In the genomic region with DNA sequence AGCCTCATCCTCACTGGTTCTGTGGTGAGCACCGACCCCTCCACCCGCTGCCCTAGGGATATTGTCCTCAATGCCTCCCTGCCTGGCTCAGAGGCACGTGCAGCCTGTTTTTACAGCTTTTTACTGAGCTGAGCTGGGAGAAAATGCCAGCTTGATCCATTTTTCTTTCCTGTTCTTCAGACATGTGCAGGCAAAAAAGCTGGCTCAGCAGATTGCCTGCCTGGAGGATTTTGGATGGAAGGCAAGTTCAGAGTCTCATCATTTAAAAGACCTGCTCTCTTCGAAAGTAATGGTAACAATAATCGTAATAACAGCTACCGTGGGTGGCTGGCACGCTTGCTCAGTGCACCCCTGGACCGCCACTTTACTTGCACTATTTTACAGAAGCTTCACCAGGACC, we compare ENCODE assay signal across 23 cellular contexts.
DNase-seq lines count a peak whose midpoint lies in the region; ATAC-seq, FAIRE-seq and TF ChIP-seq lines count a peak whose summit lies in the region.
"Had no signal": no experiment of that assay in that cellular context is flagged by ENCODE, and none has a peak within 500 bp of the region (broad histone marks: within the 10 kb centered on the region; RNA-seq: fewer than 3 reads in every experiment).

No MANE protein-coding gene starts in this region.

- H3K79me2 ChIP-seq in K562 (ENCODE audit: control insufficient read depth, insufficient read depth, low read length): no peaks in the 10 kb centered on the region

- H3K36me3 ChIP-seq in IMR-90 (ENCODE audit: control insufficient read depth, insufficient read depth, low read length): no peaks in the 10 kb centered on the region
- no peaks in the 10 kb centered on the region for H3K36me3 ChIP-seq in K562 (ENCODE audit: control insufficient read depth, insufficient read depth, low read length)
- H3K36me3 ChIP-seq: BLaER1 had no signal

- no peak overlapping the region for H3K4me3 Mint-ChIP-seq in nephron
- no peak overlapping the region for H3K4me3 Mint-ChIP-seq in CD4-positive, alpha-beta T cell
- H3K4me3 Mint-ChIP-seq in activated T-helper 17 cell treated with anti-CD3 and anti-CD28 coated beads, Interleukin-2, amount 50 U/mL, for 72 hours: no peak overlapping the region
- H3K4me3 Mint-ChIP-seq: B cell; CD4-positive, alpha-beta memory T cell; H9 had no signal

- no peak for TF ChIP-seq CTCF in IMR-90 (conservative IDR thresholded peaks at IDR 0.05; ENCODE audit: low read depth, low read length)
- no peak for TF ChIP-seq CTCF in K562 (IDR thresholded peaks at IDR 0.05 in 2 of 3, conservative IDR thresholded peaks at IDR 0.05 in 1 of 3; ENCODE audit: insufficient read depth in 2 of 3, low read depth in 1 of 3, low read length in 3 of 3)
- no peak for TF ChIP-seq CTCF in nephron (IDR thresholded peaks at IDR 0.05; ENCODE audit: unreplicated experiment in 3 of 3)
- no peak for TF ChIP-seq CTCF in CD4-positive, alpha-beta T cell (IDR thresholded peaks at IDR 0.05)

- H2BK20ac ChIP-seq in IMR-90 (ENCODE audit: low read depth, low read length): no peak overlapping the region

- intact Hi-C loops in IMR-90 (cut with micrococcal nuclease): no loop called here
- intact Hi-C loops in K562 (cut with micrococcal nuclease): no loop called here
- intact Hi-C loops in CD4-positive, alpha-beta T cell (cut with DNase I, micrococcal nuclease): no loop called here

- H3K9me3 ChIP-seq in IMR-90 (ENCODE audit: control insufficient read depth, insufficient read depth, low read length) (no peaks in the 10 kb centered on the region), K562 (replicated peaks; ENCODE audit: control insufficient read depth, insufficient read depth, low read depth, low read length) (no peaks in the 10 kb centered on the region)
- no peaks in the 10 kb centered on the region for H3K9me3 ChIP-seq in CD4-positive, alpha-beta T cell (ENCODE audit: control insufficient read depth, low read length)

- FAIRE-seq in K562 (lab: Jason Lieb, UNC): no peak
- FAIRE-seq: GM12891, GM18507, GM19239 had no signal

- H3K56ac ChIP-seq in IMR-90 (ENCODE audit: extremely low read depth, insufficient read depth, low read length): no peak overlapping the region

- no peak overlapping the region for H4K91ac ChIP-seq in IMR-90 (ENCODE audit: insufficient read depth, low read depth, low read length)

- H2AK9ac ChIP-seq in IMR-90 (replicated peaks; ENCODE audit: low read depth, low read length, poor library complexity): no peak overlapping the region

- H3K14ac ChIP-seq in IMR-90 (replicated peaks; ENCODE audit: low read depth, low read length): no peak overlapping the region

- peaks cover 9% of the 10 kb centered on the region for H3K9me3 Mint-ChIP-seq in nephron
- H3K9me3 Mint-ChIP-seq in activated naive CD4-positive, alpha-beta T cell treated with anti-CD3 and anti-CD28 coated beads, Interleukin-2, amount 50 U/mL, for 72 hours: peaks cover 0 to 5% of the 10 kb centered on the region in 2 donors
- no peaks in the 10 kb centered on the region for H3K9me3 Mint-ChIP-seq in CD4-positive, alpha-beta T cell
- H3K9me3 Mint-ChIP-seq in activated T-helper 17 cell treated with anti-CD3 and anti-CD28 coated beads, Interleukin-2, amount 50 U/mL, for 72 hours: no peaks in the 10 kb centered on the region

- no peaks in the 10 kb centered on the region; the same call in 1 of the 2 replicates for H3K9me1 ChIP-seq in IMR-90 (ENCODE audit: insufficient read depth, low read length)
- no peaks in the 10 kb centered on the region for H3K9me1 ChIP-seq in K562 (ENCODE audit: control insufficient read depth, insufficient read depth, low read length)

- in situ Hi-C loops in IMR-90 (cut with MboI; ENCODE audit: low sequenced_read_pairs) (no loop called here), K562 (cut with MboI) (no loop called here)

- no peaks in the 10 kb centered on the region for H3K79me1 ChIP-seq in IMR-90 (ENCODE audit: low read depth in 1 of 2, low read length in 2 of 2)

- no peak overlapping the region for H2BK5ac ChIP-seq in IMR-90 (ENCODE audit: low read depth, low read length, poor library complexity, severe bottlenecking)

- H3K27ac ChIP-seq in IMR-90 (ENCODE audit: insufficient read depth, low read length): no peak overlapping the region
- H3K27ac ChIP-seq in K562 (ENCODE audit: extremely low read depth, low read depth, low read length): no peak overlapping the region
- H3K27ac ChIP-seq in CD4-positive, alpha-beta T cell (ENCODE audit: low read depth, low read length): no peak overlapping the region
- H3K27ac ChIP-seq: BLaER1, C4-2B, GM23248 had no signal

- peak overlapping the region in 2 of 3 experiments; percentile 40 to 44 for H3K27ac Mint-ChIP-seq in nephron
- H3K27ac Mint-ChIP-seq in activated naive CD4-positive, alpha-beta T cell treated with anti-CD3 and anti-CD28 coated beads, Interleukin-2, amount 50 U/mL, for 72 hours: no peak overlapping the region
- H3K27ac Mint-ChIP-seq in CD4-positive, alpha-beta T cell: no peak overlapping the region
- H3K27ac Mint-ChIP-seq in activated T-helper 17 cell treated with anti-CD3 and anti-CD28 coated beads, Interleukin-2, amount 50 U/mL, for 72 hours: no peak overlapping the region
- H3K27ac Mint-ChIP-seq: B cell; CD4-positive, alpha-beta memory T cell; H9 had no signal

- H2BK15ac ChIP-seq in IMR-90 (ENCODE audit: low read depth, low read length): no peak overlapping the region

- no peak overlapping the region for H3K18ac ChIP-seq in IMR-90 (ENCODE audit: low read depth, low read length)

- peaks cover 39% of the 10 kb centered on the region for H3K4me1 Mint-ChIP-seq in nephron
- H3K4me1 Mint-ChIP-seq in CD4-positive, alpha-beta T cell (ENCODE audit: low read depth): no peaks in the 10 kb centered on the region
- H3K4me1 Mint-ChIP-seq in activated T-helper 17 cell treated with anti-CD3 and anti-CD28 coated beads, Interleukin-2, amount 50 U/mL, for 72 hours: no peaks in the 10 kb centered on the region
- H3K4me1 Mint-ChIP-seq: B cell; CD4-positive, alpha-beta memory T cell had no signal

- CTCF ChIA-PET in IMR-90 (lab: Yijun Ruan, JAX): no interaction called here
- CTCF ChIA-PET in K562 (lab: Yijun Ruan, JAX; ENCODE audit: low intra/inter-chr PET ratio): no interaction called here
- CTCF ChIA-PET in CD4-positive, alpha-beta T cell (lab: Charles Lee): no interaction called here

- ATAC-seq in IMR-90 (ENCODE audit: low read depth) (no peak), K562 (no peak)
- no peak for ATAC-seq in activated naive CD4-positive, alpha-beta T cell treated with anti-CD3 and anti-CD28 coated beads, Interleukin-2, amount 50 U/mL, for 72 hours
- no peak for ATAC-seq in CD4-positive, alpha-beta T cell (ENCODE audit: poor library complexity)
- no peak for ATAC-seq in activated T-helper 17 cell treated with anti-CD3 and anti-CD28 coated beads, Interleukin-2, amount 50 U/mL, for 72 hours (replicated peaks)
- ATAC-seq: HCT116 had no signal

- H3K4ac ChIP-seq in IMR-90 (ENCODE audit: low read depth, low read length): no peak overlapping the region

- BruUV-seq in IMR-90 (replicated peaks; lab: Mats Ljungman, UMichigan) (no TSS peak), K562 (replicated peaks; lab: Mats Ljungman, UMichigan) (no TSS peak)

- 53% methylated on average over 3 of the region's 8 CpGs; no CpG with 5 or more reads in 1 of the 2 experiments for WGBS in IMR-90 (ENCODE audit: extremely low coverage in 2 of 2, insufficient read length in 1 of 2), 2 experiments
- 1% methylated on average over 8 of the region's 8 CpGs for WGBS in K562 (ENCODE audit: insufficient coverage, low coverage, missing lambda C conversion rate)

- POLR2A ChIA-PET in IMR-90 (lab: Charles Lee; ENCODE audit: unreplicated experiment) (no interaction called here), K562 (lab: Yijun Ruan, JAX) (interaction anchor here (0.6 kb wide), 1 partner anchor 209 kb away, joined by 4 read pairs; no protein-coding TSS in a partner anchor)
- POLR2A ChIA-PET in CD4-positive, alpha-beta T cell (lab: Charles Lee): no interaction called here

- H3K9ac ChIP-seq in IMR-90 (ENCODE audit: low read depth, low read length) (no peak overlapping the region), K562 (ENCODE audit: insufficient read depth in 1 of 2, low read depth in 2 of 2, low read length in 2 of 2) (no peak overlapping the region)
- H3K9ac ChIP-seq: BLaER1, GM23248 had no signal

- H4K20me1 ChIP-seq in IMR-90 (ENCODE audit: insufficient read depth, low read length) (no peaks in the 10 kb centered on the region), K562 (replicated peaks; ENCODE audit: control insufficient read depth, insufficient read depth, low read length) (no peaks in the 10 kb centered on the region)
- H4K20me1 ChIP-seq: BLaER1 had no signal

- DNase-seq in IMR-90 (no peak), K562 (ENCODE audit: extremely low read depth in 1 of 4, low spot score in 3 of 4) (no peak), fibroblast of gingiva (ENCODE audit: low read depth) (peak; percentile 26), epidermal melanocyte (ENCODE audit: insufficient read length, low spot score) (no peak)
- DNase-seq in activated naive CD4-positive, alpha-beta T cell treated with anti-CD3 and anti-CD28 coated beads, Interleukin-2, amount 50 U/mL, for 72 hours (ENCODE audit: low spot score in 2 of 2): no peak
- no peak for DNase-seq in CD4-positive, alpha-beta T cell
- DNase-seq: Calu3; CD4-positive, alpha-beta memory T cell; COR-L47; DMS53; DMS79 treated with DMSO at 0.1 percent for 48 hours; GF-D8; H9 had no signal

- H3K23ac ChIP-seq in IMR-90 (ENCODE audit: low read depth, low read length): no peak overlapping the region

- no peaks in the 10 kb centered on the region for H3K36me3 Mint-ChIP-seq in nephron (ENCODE audit: low read depth)
- H3K36me3 Mint-ChIP-seq in activated naive CD4-positive, alpha-beta T cell treated with anti-CD3 and anti-CD28 coated beads, Interleukin-2, amount 50 U/mL, for 72 hours: no peaks in the 10 kb centered on the region
- H3K36me3 Mint-ChIP-seq in CD4-positive, alpha-beta T cell (ENCODE audit: low read depth): no peaks in the 10 kb centered on the region
- no peaks in the 10 kb centered on the region for H3K36me3 Mint-ChIP-seq in activated T-helper 17 cell treated with anti-CD3 and anti-CD28 coated beads, Interleukin-2, amount 50 U/mL, for 72 hours (ENCODE audit: low read depth)
- H3K36me3 Mint-ChIP-seq: CD4-positive, alpha-beta memory T cell had no signal

- no peak overlapping the region for H2AFZ ChIP-seq in IMR-90 (replicated peaks; ENCODE audit: low read length, poor library complexity)
- H2AFZ ChIP-seq in K562 (ENCODE audit: low read depth, low read length): no peak overlapping the region
- H2AFZ ChIP-seq: GM23248 had no signal

- TF ChIP-seq RAD21 in IMR-90 (IDR thresholded peaks at IDR 0.05; ENCODE audit: low read length) (no peak), K562 (CRISPR knock-in tag; conservative IDR thresholded peaks at IDR 0.05 in 1 of 2, IDR thresholded peaks at IDR 0.05 in 1 of 2) (no peak)

- H4K8ac ChIP-seq in IMR-90 (ENCODE audit: low read depth in 2 of 2, low read length in 2 of 2): no peak overlapping the region

- dilution Hi-C loops in IMR-90 (cut with HindIII; ENCODE audit: low sequenced_read_pairs, unreplicated experiment): no loop called here

- TF ChIP-seq EP300 in K562 (IDR thresholded peaks at IDR 0.05; ENCODE audit: low read length): no peak

- no peak overlapping the region for H2AK5ac ChIP-seq in IMR-90 (ENCODE audit: low read depth, low read length)

- peaks cover 2% of the 10 kb centered on the region; the same call in 1 of the 2 replicates for H3K27me3 ChIP-seq in IMR-90 (ENCODE audit: control insufficient read depth, insufficient read depth, low read length)
- H3K27me3 ChIP-seq in K562 (ENCODE audit: control insufficient read depth in 2 of 2, insufficient read depth in 2 of 2, low read length in 2 of 2): peaks cover 8 to 40% of the 10 kb centered on the region in 2 experiments; a peak in 3 of 5 replicates
- H3K27me3 ChIP-seq in CD4-positive, alpha-beta T cell (ENCODE audit: control insufficient read depth, insufficient read depth, low read length): peaks cover 4% of the 10 kb centered on the region
- H3K27me3 ChIP-seq: BLaER1 had no signal

- H4K5ac ChIP-seq in IMR-90 (ENCODE audit: low read depth, low read length): no peak overlapping the region

- H3K4me2 ChIP-seq in IMR-90 (ENCODE audit: low read depth, low read length) (no peak overlapping the region), K562 (ENCODE audit: insufficient read depth, low read length) (no peak overlapping the region)
- H3K4me2 ChIP-seq: BLaER1 had no signal

- no peak overlapping the region for H3K4me3 ChIP-seq in IMR-90 (ENCODE audit: insufficient read depth, low read depth, low read length)
- H3K4me3 ChIP-seq in K562: no peak overlapping the region
- H3K4me3 ChIP-seq: BLaER1, GM23248 had no signal

- TF ChIP-seq POLR2A in IMR-90 (IDR thresholded peaks at IDR 0.05; ENCODE audit: low read depth, low read length): no peak
- TF ChIP-seq POLR2A in K562 (conservative IDR thresholded peaks at IDR 0.05): no peak

- H3K4me1 ChIP-seq in IMR-90 (ENCODE audit: control insufficient read depth, insufficient read depth, low read length): peaks cover 4% of the 10 kb centered on the region; the same call in 1 of the 2 replicates
- H3K4me1 ChIP-seq in K562 (replicated peaks in 1 of 2; ENCODE audit: control insufficient read depth in 2 of 2, insufficient read depth in 2 of 2, low read length in 2 of 2): no peaks in the 10 kb centered on the region

- peaks cover 14% of the 10 kb centered on the region for H3K27me3 Mint-ChIP-seq in nephron (ENCODE audit: low read depth)
- H3K27me3 Mint-ChIP-seq in CD4-positive, alpha-beta T cell: peaks cover 14% of the 10 kb centered on the region
- H3K27me3 Mint-ChIP-seq in activated T-helper 17 cell treated with anti-CD3 and anti-CD28 coated beads, Interleukin-2, amount 50 U/mL, for 72 hours: peaks cover 21% of the 10 kb centered on the region

- no peak overlapping the region for H2BK120ac ChIP-seq in IMR-90 (ENCODE audit: low read depth, low read length)

Comparison
In these comparisons a context has a peak if more than half of its experiments do, and no peak if none do; other contexts are left out.
1. H3K27ac Mint-ChIP-seq: peak in nephron (2 of 3); none in activated naive CD4-positive, alpha-beta T cell treated with anti-CD3 and anti-CD28 coated beads, Interleukin-2, amount 50 U/mL, for 72 hours (0 of 2), CD4-positive, alpha-beta T cell (single experiment) and activated T-helper 17 cell treated with anti-CD3 and anti-CD28 coated beads, Interleukin-2, amount 50 U/mL, for 72 hours (single experiment).